ENCODE assay signal across 36 cellular contexts in genomic region chr11:42824067-42824466, GRCh38.
"Had no signal": no experiment of that assay in that cellular context is flagged by ENCODE, and none has a peak within 500 bp of the region (broad histone marks: within the 10 kb centered on the region; RNA-seq: fewer than 3 reads in every experiment).

No MANE protein-coding gene starts in this region.

- FAIRE-seq: TTC549 had no signal

- H3K27ac ChIP-seq: ascending aorta, cardiac muscle cell, VCaP had no signal

- ATAC-seq: activated CD8-positive, alpha-beta memory T cell treated with anti-CD3 and anti-CD28 coated beads, Interleukin-2, amount 10 ng/mL, durations not matched to agents 7 days and 5 days; activated CD8-positive, alpha-beta T cell treated with anti-CD3 and anti-CD28 coated beads, Interleukin-2, amount 10 ng/mL, durations not matched to agents 7 days and 5 days; activated naive CD8-positive, alpha-beta T cell treated with anti-CD3 and anti-CD28 coated beads, Interleukin-2, amount 50 U/mL, for 24 hours had no signal

- H3K4me3 Mint-ChIP-seq: activated B cell treated with CpG ODN at 0.5 μM for 24 hours; activated CD4-positive, alpha-beta memory T cell treated with anti-CD3 and anti-CD28 coated beads for 36 hours; activated CD4-positive, alpha-beta T cell treated with anti-CD3 and anti-CD28 coated beads, Interleukin-2, amount 10 ng/mL, durations not matched to agents 24 days and 14 days; activated CD8-positive, alpha-beta memory T cell treated with anti-CD3 and anti-CD28 coated beads, Interleukin-2, amount 10 ng/mL, durations not matched to agents 7 days and 5 days; activated CD8-positive, alpha-beta T cell treated with anti-CD3 and anti-CD28 coated beads, Interleukin-2, amount 10 ng/mL, durations not matched to agents 7 days and 5 days; activated naive CD4-positive, alpha-beta T cell treated with anti-CD3 and anti-CD28 coated beads, Interleukin-2, amount 10 ng/mL, durations not matched to agents 7 days and 5 days; activated naive CD4-positive, alpha-beta T cell treated with anti-CD3 and anti-CD28 coated beads, Interleukin-2, amount 50 U/mL, for 24 hours; activated naive CD8-positive, alpha-beta T cell; activated naive CD8-positive, alpha-beta T cell treated with anti-CD3 and anti-CD28 coated beads, Interleukin-2, amount 10 ng/mL, durations not matched to agents 7 days and 5 days; activated naive CD8-positive, alpha-beta T cell treated with anti-CD3 and anti-CD28 coated beads, Interleukin-2, amount 50 U/mL, for 24 hours; activated T-cell treated with anti-CD3 and anti-CD28 coated beads, Interleukin-2, amount 50 U/mL, for 24 hours; brain; central memory CD8-positive, alpha-beta T cell; T-helper 1 cell treated with Interleukin-12 subunit alpha and Interleukin-12 subunit beta and Interleukin-4 antibody, amounts not matched to agents 30 μg/mL and 1 μg/mL, for 36 hours; T-helper 2 cell treated with Interferon-gamma antibody and Interleukin-4, amounts not matched to agents 5 μg/mL and 100 μg/mL, for 36 hours had no signal

- H3K4me1 ChIP-seq: ascending aorta had no signal

- H3K9me3 ChIP-seq: ascending aorta had no signal

- H3K36me3 Mint-ChIP-seq: activated CD4-positive, alpha-beta memory T cell treated with anti-CD3 and anti-CD28 coated beads for 36 hours; activated CD8-positive, alpha-beta memory T cell treated with anti-CD3 and anti-CD28 coated beads, Interleukin-2, amount 10 ng/mL, durations not matched to agents 7 days and 5 days; activated naive CD4-positive, alpha-beta T cell treated with anti-CD3 and anti-CD28 coated beads, Interleukin-2, amount 10 ng/mL, durations not matched to agents 7 days and 5 days; activated naive CD4-positive, alpha-beta T cell treated with anti-CD3 and anti-CD28 coated beads, Interleukin-2, amount 50 U/mL, for 24 hours; activated naive CD8-positive, alpha-beta T cell; activated naive CD8-positive, alpha-beta T cell treated with anti-CD3 and anti-CD28 coated beads, Interleukin-2, amount 10 ng/mL, durations not matched to agents 7 days and 5 days; brain had no signal

- H3K27ac Mint-ChIP-seq: activated B cell treated with CpG ODN at 0.5 μM for 24 hours; activated CD4-positive, alpha-beta memory T cell treated with anti-CD3 and anti-CD28 coated beads for 36 hours; activated CD4-positive, alpha-beta T cell treated with anti-CD3 and anti-CD28 coated beads, Interleukin-2, amount 10 ng/mL, durations not matched to agents 24 days and 14 days; activated CD8-positive, alpha-beta memory T cell treated with anti-CD3 and anti-CD28 coated beads, Interleukin-2, amount 10 ng/mL, durations not matched to agents 7 days and 5 days; activated CD8-positive, alpha-beta T cell treated with anti-CD3 and anti-CD28 coated beads, Interleukin-2, amount 10 ng/mL, durations not matched to agents 7 days and 5 days; activated naive CD4-positive, alpha-beta T cell treated with anti-CD3 and anti-CD28 coated beads, Interleukin-2, amount 10 ng/mL, durations not matched to agents 7 days and 5 days; activated naive CD4-positive, alpha-beta T cell treated with anti-CD3 and anti-CD28 coated beads, Interleukin-2, amount 50 U/mL, for 24 hours; activated naive CD8-positive, alpha-beta T cell; activated naive CD8-positive, alpha-beta T cell treated with anti-CD3 and anti-CD28 coated beads, Interleukin-2, amount 10 ng/mL, durations not matched to agents 7 days and 5 days; activated naive CD8-positive, alpha-beta T cell treated with anti-CD3 and anti-CD28 coated beads, Interleukin-2, amount 50 U/mL, for 24 hours; activated T-cell treated with anti-CD3 and anti-CD28 coated beads, Interleukin-2, amount 50 U/mL, for 24 hours; activated T-helper 2 cell treated with anti-CD3 and anti-CD28 coated beads, Interferon-gamma antibody, Interleukin-2, Interleukin-4, amounts not matched to agents 10 μg/mL and 5 μg/mL and 100 μg/mL, durations not matched to agents 14 hours and 24 hours and 36 hours; brain; T-helper 1 cell treated with Interleukin-12 subunit alpha and Interleukin-12 subunit beta and Interleukin-4 antibody, amounts not matched to agents 30 μg/mL and 1 μg/mL, for 36 hours; T-helper 2 cell treated with Interferon-gamma antibody and Interleukin-4, amounts not matched to agents 5 μg/mL and 100 μg/mL, for 36 hours had no signal

- H3K36me3 ChIP-seq: ascending aorta, cardiac muscle cell had no signal

- H3K4me1 Mint-ChIP-seq: activated B cell treated with CpG ODN at 0.5 μM for 24 hours; activated CD4-positive, alpha-beta T cell treated with anti-CD3 and anti-CD28 coated beads, Interleukin-2, amount 10 ng/mL, durations not matched to agents 24 days and 14 days; activated CD8-positive, alpha-beta memory T cell treated with anti-CD3 and anti-CD28 coated beads, Interleukin-2, amount 10 ng/mL, durations not matched to agents 7 days and 5 days; activated naive CD4-positive, alpha-beta T cell treated with anti-CD3 and anti-CD28 coated beads, Interleukin-2, amount 10 ng/mL, durations not matched to agents 7 days and 5 days; activated naive CD4-positive, alpha-beta T cell treated with anti-CD3 and anti-CD28 coated beads, Interleukin-2, amount 50 U/mL, for 24 hours; activated naive CD8-positive, alpha-beta T cell treated with anti-CD3 and anti-CD28 coated beads, Interleukin-2, amount 10 ng/mL, durations not matched to agents 7 days and 5 days; activated naive CD8-positive, alpha-beta T cell treated with anti-CD3 and anti-CD28 coated beads, Interleukin-2, amount 50 U/mL, for 24 hours; central memory CD8-positive, alpha-beta T cell had no signal

- DNase-seq: activated B cell treated with CpG ODN at 0.5 μM for 24 hours; activated CD4-positive, alpha-beta memory T cell treated with anti-CD3 and anti-CD28 coated beads for 36 hours; activated CD4-positive, alpha-beta T cell treated with anti-CD3 and anti-CD28 coated beads for 4 hours; activated CD4-positive, alpha-beta T cell treated with anti-CD3 and anti-CD28 coated beads, Interleukin-2, amount 10 ng/mL, durations not matched to agents 24 days and 14 days; activated CD4-positive, alpha-beta T cell treated with anti-CD3 and anti-CD28 coated beads, Interleukin-2, amount 50 U/mL, for 1 hour; activated CD4-positive, alpha-beta T cell treated with anti-CD3 and anti-CD28 coated beads, Interleukin-2, amount 50 U/mL, for 4 hours; activated CD4-positive, CD25-positive, alpha-beta regulatory T cell treated with anti-CD3 and anti-CD28 coated beads, Interleukin-2, amount 50 U/mL, for 72 hours; activated CD8-positive, alpha-beta memory T cell treated with anti-CD3 and anti-CD28 coated beads for 24 hours; activated CD8-positive, alpha-beta memory T cell treated with anti-CD3 and anti-CD28 coated beads, Interleukin-2, amount 10 ng/mL, durations not matched to agents 7 days and 5 days; activated CD8-positive, alpha-beta memory T cell treated with anti-CD3 and anti-CD28 coated beads, Interleukin-2, amount 50 U/mL, for 48 hours; activated CD8-positive, alpha-beta T cell treated with anti-CD3 and anti-CD28 coated beads, Interleukin-2, amount 10 ng/mL, durations not matched to agents 7 days and 5 days; activated effector memory CD4-positive, alpha-beta T cell treated with Interleukin-2 at 50 U/mL for 16 hours; activated gamma-delta T cell; activated naive CD4-positive, alpha-beta T cell treated with anti-CD3 and anti-CD28 coated beads, Interleukin-2, amount 10 ng/mL, durations not matched to agents 7 days and 5 days; activated naive CD4-positive, alpha-beta T cell treated with Interleukin-2 at 50 U/mL for 16 hours; activated naive CD8-positive, alpha-beta T cell treated with anti-CD3 and anti-CD28 coated beads, Interleukin-2, amount 10 ng/mL, durations not matched to agents 7 days and 5 days; activated naive CD8-positive, alpha-beta T cell treated with anti-CD3 and anti-CD28 coated beads, Interleukin-2, amount 50 U/mL, for 24 hours; activated T-cell treated with anti-CD3 and anti-CD28 coated beads, Interleukin-2, amount 50 U/mL, for 24 hours; activated T-cell treated with anti-CD3 and anti-CD28 coated beads, Interleukin-2, amount 50 U/mL, for 48 hours; amygdala; anterior cingulate cortex; caudate nucleus; cerebellar nuclear complex; T-helper 2 cell; T-helper 9 cell had no signal

- H3K9me3 Mint-ChIP-seq: activated CD4-positive, alpha-beta T cell treated with anti-CD3 and anti-CD28 coated beads, Interleukin-2, amount 10 ng/mL, durations not matched to agents 24 days and 14 days; activated naive CD4-positive, alpha-beta T cell treated with anti-CD3 and anti-CD28 coated beads, Interleukin-2, amount 50 U/mL, for 24 hours; activated naive CD8-positive, alpha-beta T cell treated with anti-CD3 and anti-CD28 coated beads, Interleukin-2, amount 10 ng/mL, durations not matched to agents 7 days and 5 days had no signal

- H3K4me3 ChIP-seq: ascending aorta, cardiac muscle cell had no signal

- H3K27me3 ChIP-seq: ascending aorta, cardiac muscle cell had no signal

- H3K27me3 Mint-ChIP-seq: activated B cell treated with CpG ODN at 0.5 μM for 24 hours; activated CD4-positive, alpha-beta memory T cell treated with anti-CD3 and anti-CD28 coated beads for 36 hours; activated CD4-positive, alpha-beta T cell treated with anti-CD3 and anti-CD28 coated beads, Interleukin-2, amount 10 ng/mL, durations not matched to agents 24 days and 14 days; activated CD8-positive, alpha-beta memory T cell treated with anti-CD3 and anti-CD28 coated beads, Interleukin-2, amount 10 ng/mL, durations not matched to agents 7 days and 5 days; activated naive CD4-positive, alpha-beta T cell treated with anti-CD3 and anti-CD28 coated beads, Interleukin-2, amount 10 ng/mL, durations not matched to agents 7 days and 5 days; activated naive CD4-positive, alpha-beta T cell treated with anti-CD3 and anti-CD28 coated beads, Interleukin-2, amount 50 U/mL, for 24 hours; activated naive CD8-positive, alpha-beta T cell; activated naive CD8-positive, alpha-beta T cell treated with anti-CD3 and anti-CD28 coated beads, Interleukin-2, amount 10 ng/mL, durations not matched to agents 7 days and 5 days; activated naive CD8-positive, alpha-beta T cell treated with anti-CD3 and anti-CD28 coated beads, Interleukin-2, amount 50 U/mL, for 24 hours; activated T-cell treated with anti-CD3 and anti-CD28 coated beads, Interleukin-2, amount 50 U/mL, for 24 hours; brain; central memory CD8-positive, alpha-beta T cell had no signal
